Comparison of ENCODE assay signal across 9 cellular contexts in genomic region chr3:28940530-28940929, GRCh38.
DNase-seq lines count a peak whose midpoint lies in the region; FAIRE-seq and TF ChIP-seq lines count a peak whose summit lies in the region.
"Had no signal": no experiment of that assay in that cellular context is flagged by ENCODE, and none has a peak within 500 bp of the region (broad histone marks: within the 10 kb centered on the region; RNA-seq: fewer than 3 reads in every experiment).

No MANE protein-coding gene starts in this region.

- H3K9me3 ChIP-seq in skeletal muscle satellite cell (replicated peaks; ENCODE audit: low read length) = no peaks in the 10 kb centered on the region
- H3K9me3 ChIP-seq: heart right ventricle had no signal

- H3K27me3 ChIP-seq in skeletal muscle satellite cell (ENCODE audit: control insufficient read depth, insufficient read depth, low read length) = no peaks in the 10 kb centered on the region
- H3K27me3 ChIP-seq: heart right ventricle had no signal

- peak overlapping the region; percentile 26 for H3K4me2 ChIP-seq in skeletal muscle satellite cell (ENCODE audit: low read length)

- intact Hi-C loops in posterior vena cava (cut with DNase I) = no loop called here

- peak; percentile 93 for FAIRE-seq in H54 (lab: Jason Lieb, UNC)

- no peak for TF ChIP-seq POLR2A in H54 (IDR thresholded peaks at IDR 0.05; ENCODE audit: low read depth, low read length)

- H3K9ac ChIP-seq in skeletal muscle satellite cell (ENCODE audit: low read depth, low read length) = no peak overlapping the region

- H3K4me1 ChIP-seq in skeletal muscle satellite cell (ENCODE audit: control insufficient read depth, insufficient read depth, low read length) = peaks cover 16% of the 10 kb centered on the region

- no peak for TF ChIP-seq CTCF in GM13976 (IDR thresholded peaks at IDR 0.05; ENCODE audit: borderline replicate concordance, control extremely low read depth, extremely low read depth, insufficient read depth, missing control alignments)
- TF ChIP-seq CTCF in epithelial cell of proximal tubule (conservative IDR thresholded peaks at IDR 0.05; ENCODE audit: low read depth, low read length) = no peak

- no peak overlapping the region for H3K4me3 ChIP-seq in epithelial cell of proximal tubule (ENCODE audit: low read depth, low read length)
- H3K4me3 ChIP-seq in skeletal muscle satellite cell (ENCODE audit: low read length) = no peak overlapping the region
- H3K4me3 ChIP-seq: heart right ventricle had no signal

- H3K36me3 ChIP-seq in skeletal muscle satellite cell (ENCODE audit: insufficient read depth, low read length) = no peaks in the 10 kb centered on the region
- H3K36me3 ChIP-seq: heart right ventricle had no signal

- in situ Hi-C loops in GM13976 (cut with MboI; ENCODE audit: low sequenced_read_pairs, unreplicated experiment) = no loop called here

- DNase-seq in GM13976 (ENCODE audit: low spot score) (peak; percentile 49), H54 (ENCODE audit: insufficient read length, low spot score) (no peak), MV-4-11 (lab: John Stamatoyannopoulos, UW) (peak; percentile 63), epithelial cell of proximal tubule (ENCODE audit: low read depth) (peak; percentile 68), posterior vena cava (ENCODE audit: low spot score) (no peak), activated gamma-delta T cell treated with Interleukin-2 at 50 U/mL for 16 hours (no peak), NCI-H1105 (lab: John Stamatoyannopoulos, UW) (no peak)
- DNase-seq: heart right ventricle had no signal

Comparison
In these comparisons a context has a peak if more than half of its experiments do, and no peak if none do; other contexts are left out.
1. DNase-seq: peak in GM13976 (single experiment), MV-4-11 (single experiment) and epithelial cell of proximal tubule (single experiment); none in H54 (single experiment), posterior vena cava (single experiment), activated gamma-delta T cell treated with Interleukin-2 at 50 U/mL for 16 hours (single experiment) and NCI-H1105 (single experiment).